In the genomic region with DNA sequence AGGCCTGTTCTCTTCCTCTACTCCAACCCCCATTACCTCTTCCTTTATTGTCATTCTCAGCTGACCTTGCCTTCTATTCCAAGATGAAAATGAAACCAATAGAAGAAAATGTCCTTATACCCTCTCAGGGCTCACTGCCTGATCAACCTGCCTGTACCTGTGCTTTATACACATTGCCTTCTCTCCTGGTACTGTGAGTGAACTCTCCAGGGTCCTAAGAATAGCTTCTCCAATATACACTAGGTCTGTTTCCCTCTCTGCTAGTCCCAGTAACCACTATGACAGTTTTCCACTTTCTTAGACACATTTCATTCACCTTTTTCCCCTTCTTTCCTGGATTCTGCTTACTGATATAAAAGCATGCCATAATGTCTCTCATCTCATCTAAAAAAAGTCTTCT, we compare ENCODE assay signal across 1 cellular context.
TF ChIP-seq lines count a peak whose summit lies in the region.

No MANE protein-coding gene starts in this region.

TF ChIP-seq in GM23338, 12 proteins besides CTCF, POLR2A, EP300 and RAD21 (continued from another document):
- TF ChIP-seq ZNF462 (CRISPR knock-in tag; IDR thresholded peaks at IDR 0.05): no peak
TF ChIP-seq in GM23338: peak in this region for 0.
